In genomic region chr13:41700790-41701310, GRCh38 we compare ENCODE assay signal across 11 cellular contexts.
A peak's percentile ranks its signal among the peaks of the same experiment; 100 is the strongest.
DNase-seq lines count a peak whose midpoint lies in the region; ATAC-seq and TF ChIP-seq lines count a peak whose summit lies in the region.
"Had no signal": no experiment of that assay in that cellular context is flagged by ENCODE, and none has a peak within 500 bp of the region (broad histone marks: within the 10 kb centered on the region; RNA-seq: fewer than 3 reads in every experiment).

No MANE protein-coding gene starts in this region.

- intact Hi-C loops in Right ventricle myocardium inferior (cut with DNase I) (no loop called here), cardiac septum (cut with DNase I) (loop anchor here (5.0 kb wide), 1 partner anchor 51 kb away; no protein-coding TSS in a partner anchor), aorta (cut with DNase I) (loop anchor here in 1 of 2 donors (10.0 kb wide), 1 partner anchor 124 kb away; no protein-coding TSS in a partner anchor)

- DNase-seq in Right ventricle myocardium inferior (ENCODE audit: missing footprints) (no peak), cardiac septum (ENCODE audit: low spot score) (no peak), RPMI7951 (ENCODE audit: low read depth) (peak; percentile 89), fibroblast of villous mesenchyme (ENCODE audit: low read depth) (peak; percentile 69), aorta (no peak), GM19238 (ENCODE audit: insufficient read length, low spot score) (no peak)

- no peak overlapping the region for H3K27ac ChIP-seq in aorta (ENCODE audit: low read depth in 1 of 2, low read length in 2 of 2)
- H3K27ac ChIP-seq: BLaER1 had no signal

- H3K4me1 ChIP-seq in aorta (ENCODE audit: control insufficient read depth in 1 of 2, insufficient read depth in 2 of 2, low read length in 2 of 2), result peaks cover 4% of the 10 kb centered on the region in 2 donors

- no peaks in the 10 kb centered on the region for H3K27me3 ChIP-seq in aorta (ENCODE audit: control insufficient read depth in 1 of 2, insufficient read depth in 2 of 2, low read length in 1 of 2)
- H3K27me3 ChIP-seq: BLaER1 had no signal

- H3K4me3 ChIP-seq in fibroblast of villous mesenchyme (ENCODE audit: low read depth, low read length), result no peak overlapping the region
- no peak overlapping the region for H3K4me3 ChIP-seq in aorta (ENCODE audit: low read length in 2 of 2)
- H3K4me3 ChIP-seq: BLaER1, lung had no signal

- peak; percentile 56 for ATAC-seq in Right ventricle myocardium inferior
- peak; percentile 43 for ATAC-seq in aorta (ENCODE audit: low FRiP score)
- ATAC-seq in GM19452 (IDR thresholded peaks at IDR 0.05; ENCODE audit: unreplicated experiment), result no peak
- no peak for ATAC-seq in HG02840 (IDR thresholded peaks at IDR 0.05; ENCODE audit: low FRiP score, unreplicated experiment)
- ATAC-seq: stimulated activated effector memory CD8-positive, alpha-beta T cell treated with anti-CD3 and anti-CD28 coated beads, Interleukin-12 subunit alpha, Interleukin-12 subunit beta, amount 100 ng/mL, for 72 hours had no signal

- TF ChIP-seq CTCF in fibroblast of villous mesenchyme (IDR thresholded peaks at IDR 0.05; ENCODE audit: insufficient read depth, low read depth, low read length), result no peak

- no peaks in the 10 kb centered on the region for H3K36me3 ChIP-seq in aorta (ENCODE audit: control insufficient read depth in 1 of 2, insufficient read depth in 2 of 2, low read length in 1 of 2)
- H3K36me3 ChIP-seq: BLaER1 had no signal

- no peaks in the 10 kb centered on the region for H3K9me3 ChIP-seq in aorta (ENCODE audit: control insufficient read depth, low read length)
- H3K9me3 ChIP-seq: BLaER1 had no signal

Comparison
In these comparisons a context has a peak if more than half of its experiments do, and no peak if none do; other contexts are left out.
1. ATAC-seq: peak in Right ventricle myocardium inferior (single experiment) and aorta (single experiment); none in GM19452 (single experiment) and HG02840 (single experiment).
2. DNase-seq: peak in RPMI7951 (single experiment) and fibroblast of villous mesenchyme (single experiment); none in Right ventricle myocardium inferior (single experiment), cardiac septum (single experiment), aorta (0 of 2) and GM19238 (single experiment).